28 cellular contexts compared by ENCODE assay signal in the genomic region with DNA sequence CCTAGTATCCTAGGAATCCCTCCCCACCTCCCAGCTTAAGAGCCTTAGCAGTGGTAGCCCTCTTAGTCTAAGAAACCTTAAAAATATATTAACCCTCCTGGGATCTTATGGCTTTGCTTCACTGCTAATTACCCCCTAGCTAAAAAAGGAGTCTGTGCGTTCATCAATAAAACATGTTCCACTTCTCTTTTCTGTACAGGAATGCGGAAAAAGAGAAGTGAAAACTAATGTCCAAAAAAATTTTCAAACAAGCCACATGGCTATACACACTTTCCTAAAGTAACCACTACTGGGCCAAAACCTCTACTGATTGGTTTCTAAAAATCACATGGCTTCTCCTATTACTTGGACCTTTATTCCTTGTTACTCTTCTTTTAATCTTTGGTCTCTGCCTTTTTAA.
A peak's percentile ranks its signal among the peaks of the same experiment; 100 is the strongest.
DNase-seq lines count a peak whose midpoint lies in the region; ATAC-seq, FAIRE-seq and TF ChIP-seq lines count a peak whose summit lies in the region.
"Had no signal": no experiment of that assay in that cellular context is flagged by ENCODE, and none has a peak within 500 bp of the region (broad histone marks: within the 10 kb centered on the region; RNA-seq: fewer than 3 reads in every experiment).

No MANE protein-coding gene starts in this region.

- TF ChIP-seq POLR2A in GM12878 (IDR thresholded peaks at IDR 0.05; ENCODE audit: low read depth, low read length): no peak

- in situ Hi-C loops in KBM-7 (cut with MboI; ENCODE audit: low pct_unique_long_range_greater_than_20kb, low sequenced_read_pairs) (no loop called here), GM12878 (cut with MboI) (no loop called here)

- intact Hi-C loops in GM12878 (cut with micrococcal nuclease; ENCODE audit: unreplicated experiment): no loop called here

- H3K4me3 ChIP-seq in DOHH2 (ENCODE audit: low read length) (no peak overlapping the region), GM12878 (no peak overlapping the region)
- H3K4me3 ChIP-seq: GM23338, SJSA1 had no signal

- H3K27me3 ChIP-seq in DOHH2 (ENCODE audit: control insufficient read depth, low read length) (no peaks in the 10 kb centered on the region), GM12878 (replicated peaks in 1 of 2; ENCODE audit: control insufficient read depth in 2 of 2, insufficient read depth in 2 of 2, low read length in 1 of 2) (no peaks in the 10 kb centered on the region)
- H3K27me3 ChIP-seq: SJSA1 had no signal

- H2AFZ ChIP-seq in GM12878 (ENCODE audit: control insufficient read depth, low read depth, low read length): no peak overlapping the region

- 3% methylated on average over 2 of the region's 2 CpGs for WGBS in GM12878 (ENCODE audit: insufficient coverage, insufficient replicate concordance, low lambda C conversion rate, missing lambda C conversion rate)

- no peak overlapping the region for H3K9ac ChIP-seq in GM12878 (ENCODE audit: control insufficient read depth, insufficient read depth, low read length)

- DNase-seq in KBM-7: peak; percentile 10
- peak; percentile 20 to 58 for DNase-seq in NOMO-1 (lab: John Stamatoyannopoulos, UW; ENCODE audit: unreplicated experiment in 2 of 2)
- no peak for DNase-seq in GM12878 (ENCODE audit: low read depth, low spot score)
- DNase-seq in RKO (ENCODE audit: low spot score): no peak
- no peak for DNase-seq in activated gamma-delta T cell treated with Interleukin-2 at 50 U/mL for 16 hours
- DNase-seq in NCI-H510A treated with DMSO at 0.1 percent for 48 hours (lab: John Stamatoyannopoulos, UW): no peak
- DNase-seq: AML-193; C1 segment of cervical spinal cord; CD8-positive, alpha-beta memory T cell; DMS53; EL; GF-D8; HCEC 1CT; IMR-90; NCI-H1092 treated with DMSO at 0.1 percent for 48 hours; NCI-H146; NCI-H2029; NCI-H2227 treated with DMSO at 0.1 percent for 48 hours; NCI-H526; OCI-M1; T1000 had no signal

- H3K79me2 ChIP-seq in DOHH2 (ENCODE audit: control insufficient read depth, low read length) (no peaks in the 10 kb centered on the region), GM12878 (ENCODE audit: control insufficient read depth, insufficient read depth, low read length) (no peaks in the 10 kb centered on the region)

- RAD21 ChIA-PET in GM12878 (lab: Charles Lee; ENCODE audit: unreplicated experiment): no interaction called here

- no peak for FAIRE-seq in GM12878 (lab: Jason Lieb, UNC)
- FAIRE-seq: D721Med, RCC 7860 had no signal

- no peak for TF ChIP-seq EP300 in GM12878 (IDR thresholded peaks at IDR 0.05; ENCODE audit: borderline replicate concordance in 1 of 2, control insufficient read depth in 1 of 2, low read depth in 2 of 2, low read length in 2 of 2)

- no TSS peak for BruUV-seq in GM12878 (replicated peaks; lab: Mats Ljungman, UMichigan)

- ATAC-seq in GM12878 (peak; percentile 70), GM19328 (IDR thresholded peaks at IDR 0.05; ENCODE audit: unreplicated experiment) (no peak)
- ATAC-seq: GM23338, Right ventricle myocardium inferior had no signal

- POLR2A ChIA-PET in GM12878 (lab: Charles Lee): no interaction called here

- CTCF ChIA-PET in GM12878 (lab: Yijun Ruan, JAX): no interaction called here

- TF ChIP-seq RAD21 in GM12878 (IDR thresholded peaks at IDR 0.05; ENCODE audit: insufficient read depth, low read depth, low read length): no peak

- H4K20me1 ChIP-seq in DOHH2 (ENCODE audit: control insufficient read depth, insufficient read depth, low read depth, low read length) (no peaks in the 10 kb centered on the region), GM12878 (ENCODE audit: control insufficient read depth, insufficient read depth) (no peaks in the 10 kb centered on the region)

- peak overlapping the region; percentile 32 for H3K4me2 ChIP-seq in DOHH2 (ENCODE audit: low read length)
- H3K4me2 ChIP-seq in GM12878 (ENCODE audit: control insufficient read depth, insufficient read depth): no peak overlapping the region
- H3K4me2 ChIP-seq: GM23338 had no signal

- TF ChIP-seq CTCF in DOHH2 (IDR thresholded peaks at IDR 0.05; ENCODE audit: low read depth, low read length, poor library complexity, severe bottlenecking): no peak
- TF ChIP-seq CTCF in GM12878 (IDR thresholded peaks at IDR 0.05 in 2 of 3, conservative IDR thresholded peaks at IDR 0.05 in 1 of 3; ENCODE audit: control insufficient read depth in 2 of 3, extremely low read depth in 1 of 3, insufficient read depth in 1 of 3, low read depth in 3 of 3, low read length in 3 of 3): no peak

- H3K36me3 ChIP-seq in DOHH2 (ENCODE audit: control insufficient read depth, low read length) (no peaks in the 10 kb centered on the region), GM12878 (ENCODE audit: control insufficient read depth in 2 of 2, insufficient read depth in 2 of 2, low read length in 1 of 2) (no peaks in the 10 kb centered on the region)
- H3K36me3 ChIP-seq: SJSA1 had no signal

- H3K9me2 ChIP-seq in DOHH2 (replicated peaks; ENCODE audit: control insufficient read depth, low read length): no peaks in the 10 kb centered on the region

- H3K27ac ChIP-seq in DOHH2 (ENCODE audit: low read depth, low read length): no peak overlapping the region
- H3K27ac ChIP-seq in GM12878 (ENCODE audit: control insufficient read depth, insufficient read depth): peak overlapping the region; percentile 44; the same call in 1 of the 2 replicates
- H3K27ac ChIP-seq: SJSA1 had no signal

- no peaks in the 10 kb centered on the region for H3F3A ChIP-seq in DOHH2 (ENCODE audit: control insufficient read depth, insufficient read depth)

- H3K9me3 ChIP-seq in DOHH2 (ENCODE audit: control insufficient read depth, insufficient read depth, low read length) (peaks cover 4% of the 10 kb centered on the region; the same call in 1 of the 2 replicates), GM12878 (replicated peaks; ENCODE audit: control insufficient read depth, insufficient read depth, low read length) (no peaks in the 10 kb centered on the region; the same call in 2 of the 3 replicates)
- H3K9me3 ChIP-seq: SJSA1 had no signal

- SMC1A ChIA-PET in GM12878 (lab: Charles Lee; ENCODE audit: uncharacterized antibody, unreplicated experiment): no interaction called here

- H3K4me1 ChIP-seq in DOHH2 (ENCODE audit: control insufficient read depth, low read length) (peaks cover 21% of the 10 kb centered on the region), GM12878 (ENCODE audit: control insufficient read depth, insufficient read depth, low read length) (no peaks in the 10 kb centered on the region)
- H3K4me1 ChIP-seq: SJSA1 had no signal

TF ChIP-seq in GM12878, 131 proteins besides CTCF, POLR2A, EP300 and RAD21:
- TF ChIP-seq MTA2 (IDR thresholded peaks at IDR 0.05; ENCODE audit: low read depth) (peak; percentile 50), ZNF274 (IDR thresholded peaks at IDR 0.05; ENCODE audit: insufficient read depth, insufficient read length) (no peak), SPI1 (IDR thresholded peaks at IDR 0.05; ENCODE audit: borderline replicate concordance, insufficient read depth, low read depth, low read length) (peak; percentile 89), BCL11A (IDR thresholded peaks at IDR 0.05; ENCODE audit: low read depth, low read length) (0 out of 2 replicates have a peak, but pooled peaks have one; percentile 37), MEF2A (IDR thresholded peaks at IDR 0.05; ENCODE audit: insufficient read depth, low read depth, low read length) (0 out of 2 replicates have a peak, but pooled peaks have one; percentile 38), POLR2AphosphoS2 (IDR thresholded peaks at IDR 0.05; ENCODE audit: low read depth, low read length) (no peak), MEF2B (IDR thresholded peaks at IDR 0.05; ENCODE audit: partially characterized antibody, poor library complexity, severe bottlenecking) (peak; percentile 16), FOXM1 (IDR thresholded peaks at IDR 0.05; ENCODE audit: low read depth, low read length) (peak; percentile 32; the same call in 1 of the 2 replicates), IKZF2 (IDR thresholded peaks at IDR 0.05) (peak; percentile 16 to 53; a peak in 3 of 4 replicates), SRF (IDR thresholded peaks at IDR 0.05; ENCODE audit: low read depth in 2 of 2, low read length in 2 of 2) (no peak), NFIC (IDR thresholded peaks at IDR 0.05; ENCODE audit: low read depth, low read length) (0 out of 2 replicates have a peak, but pooled peaks have one; percentile 30), RAD51 (IDR thresholded peaks at IDR 0.05) (peak; percentile 18; the same call in 1 of the 2 replicates), RUNX3 (IDR thresholded peaks at IDR 0.05; ENCODE audit: low read length) (peak; percentile 41; the same call in 1 of the 2 replicates)
- TF ChIP-seq, protein P1, sequence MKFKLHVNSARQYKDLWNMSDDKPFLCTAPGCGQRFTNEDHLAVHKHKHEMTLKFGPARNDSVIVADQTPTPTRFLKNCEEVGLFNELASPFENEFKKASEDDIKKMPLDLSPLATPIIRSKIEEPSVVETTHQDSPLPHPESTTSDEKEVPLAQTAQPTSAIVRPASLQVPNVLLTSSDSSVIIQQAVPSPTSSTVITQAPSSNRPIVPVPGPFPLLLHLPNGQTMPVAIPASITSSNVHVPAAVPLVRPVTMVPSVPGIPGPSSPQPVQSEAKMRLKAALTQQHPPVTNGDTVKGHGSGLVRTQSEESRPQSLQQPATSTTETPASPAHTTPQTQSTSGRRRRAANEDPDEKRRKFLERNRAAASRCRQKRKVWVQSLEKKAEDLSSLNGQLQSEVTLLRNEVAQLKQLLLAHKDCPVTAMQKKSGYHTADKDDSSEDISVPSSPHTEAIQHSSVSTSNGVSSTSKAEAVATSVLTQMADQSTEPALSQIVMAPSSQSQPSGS (IDR thresholded peaks at IDR 0.05; ENCODE audit: low read length): peak; percentile 23; the same call in 1 of the 2 replicates

Comparison
In these comparisons a context has a peak if more than half of its experiments do, and no peak if none do; other contexts are left out.
1. DNase-seq: peak in KBM-7 (single experiment) and NOMO-1 (2 of 2); none in GM12878 (single experiment), RKO (single experiment), activated gamma-delta T cell treated with Interleukin-2 at 50 U/mL for 16 hours (single experiment) and NCI-H510A treated with DMSO at 0.1 percent for 48 hours (single experiment).